ENCODE assay signal across 14 cellular contexts in the genomic region with DNA sequence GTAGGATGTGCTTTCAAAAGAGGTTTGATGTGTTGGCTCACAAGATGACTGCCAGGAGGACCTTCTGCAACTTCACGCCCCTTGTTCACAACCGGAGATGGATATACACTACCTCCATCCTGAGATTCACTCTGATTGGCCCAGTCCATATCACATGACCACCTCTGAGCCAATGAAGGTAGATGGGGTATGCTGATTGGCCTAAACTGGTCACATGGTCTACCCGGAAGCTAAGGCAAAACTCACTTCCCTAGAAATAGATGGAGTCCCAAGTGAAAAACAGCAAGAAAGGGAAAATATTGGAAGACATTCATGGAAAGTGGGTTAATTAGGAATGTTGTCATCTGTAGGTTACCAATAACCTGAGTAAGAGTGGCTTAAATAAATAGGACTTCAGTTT.
"Had no signal": no experiment of that assay in that cellular context is flagged by ENCODE, and none has a peak within 500 bp of the region (broad histone marks: within the 10 kb centered on the region; RNA-seq: fewer than 3 reads in every experiment).

No MANE protein-coding gene starts in this region.

- H3K27me3 Mint-ChIP-seq: activated CD4-positive, alpha-beta T cell treated with anti-CD3 and anti-CD28 coated beads, Interleukin-2, amount 10 ng/mL, durations not matched to agents 7 days and 5 days had no signal

- H3K9me3 ChIP-seq: gastrocnemius medialis, psoas muscle, upper lobe of right lung had no signal

- H3K36me3 ChIP-seq: gastrocnemius medialis, heart left ventricle, upper lobe of right lung had no signal

- H3K9me3 Mint-ChIP-seq: activated CD4-positive, alpha-beta T cell treated with anti-CD3 and anti-CD28 coated beads, Interleukin-2, amount 10 ng/mL, durations not matched to agents 7 days and 5 days; activated naive CD4-positive, alpha-beta T cell treated with anti-CD3 and anti-CD28 coated beads, Interleukin-2, amount 50 U/mL, for 24 hours had no signal

- H3K27ac Mint-ChIP-seq: activated B cell treated with CpG ODN at 0.5 μM for 24 hours; activated CD4-positive, alpha-beta T cell treated with anti-CD3 and anti-CD28 coated beads, Interleukin-2, amount 10 ng/mL, durations not matched to agents 7 days and 5 days; activated naive CD4-positive, alpha-beta T cell treated with anti-CD3 and anti-CD28 coated beads, Interleukin-2, amount 50 U/mL, for 24 hours; endodermal cell; mesothelial cell of epicardium; stimulated activated naive CD8-positive, alpha-beta T cell treated with anti-CD3 and anti-CD28 coated beads, Interleukin-15, amount 100 ng/mL, for 72 hours had no signal

- ATAC-seq: gastrocnemius medialis; heart left ventricle; psoas muscle; sciatic nerve; stimulated activated naive CD8-positive, alpha-beta T cell treated with anti-CD3 and anti-CD28 coated beads, Interleukin-15, amount 100 ng/mL, for 72 hours; upper lobe of right lung had no signal

- H3K27me3 ChIP-seq: dorsolateral prefrontal cortex, gastrocnemius medialis, heart left ventricle, upper lobe of right lung had no signal

- H3K27ac ChIP-seq: dorsolateral prefrontal cortex, gastrocnemius medialis, heart left ventricle, psoas muscle, upper lobe of right lung had no signal

- H3K4me3 Mint-ChIP-seq: activated B cell treated with CpG ODN at 0.5 μM for 24 hours; activated CD4-positive, alpha-beta T cell treated with anti-CD3 and anti-CD28 coated beads, Interleukin-2, amount 10 ng/mL, durations not matched to agents 7 days and 5 days; activated naive CD4-positive, alpha-beta T cell treated with anti-CD3 and anti-CD28 coated beads, Interleukin-2, amount 50 U/mL, for 24 hours; endodermal cell; mesothelial cell of epicardium; neural crest cell; stimulated activated naive CD8-positive, alpha-beta T cell treated with anti-CD3 and anti-CD28 coated beads, Interleukin-15, amount 100 ng/mL, for 72 hours had no signal

- FAIRE-seq: TTC549 had no signal

- DNase-seq: activated B cell treated with CpG ODN at 0.5 μM for 24 hours; activated CD4-positive, alpha-beta T cell treated with anti-CD3 and anti-CD28 coated beads, Interleukin-2, amount 10 ng/mL, durations not matched to agents 7 days and 5 days; dorsolateral prefrontal cortex; endodermal cell; gastrocnemius medialis; heart left ventricle; psoas muscle; stimulated activated naive CD8-positive, alpha-beta T cell treated with anti-CD3 and anti-CD28 coated beads, Interleukin-15, amount 100 ng/mL, for 72 hours; upper lobe of right lung had no signal

- H3K4me3 ChIP-seq: dorsolateral prefrontal cortex, gastrocnemius medialis, heart left ventricle, psoas muscle, upper lobe of right lung had no signal

- H3K36me3 Mint-ChIP-seq: activated naive CD4-positive, alpha-beta T cell treated with anti-CD3 and anti-CD28 coated beads, Interleukin-2, amount 50 U/mL, for 24 hours; mesothelial cell of epicardium had no signal

- H3K4me1 Mint-ChIP-seq: activated B cell treated with CpG ODN at 0.5 μM for 24 hours; activated CD4-positive, alpha-beta T cell treated with anti-CD3 and anti-CD28 coated beads, Interleukin-2, amount 10 ng/mL, durations not matched to agents 7 days and 5 days; activated naive CD4-positive, alpha-beta T cell treated with anti-CD3 and anti-CD28 coated beads, Interleukin-2, amount 50 U/mL, for 24 hours; mesothelial cell of epicardium; neural crest cell; stimulated activated naive CD8-positive, alpha-beta T cell treated with anti-CD3 and anti-CD28 coated beads, Interleukin-15, amount 100 ng/mL, for 72 hours had no signal

- H3K4me1 ChIP-seq: gastrocnemius medialis, heart left ventricle, psoas muscle, upper lobe of right lung had no signal
